ENCODE assay signal across 15 cellular contexts in the genomic region with DNA sequence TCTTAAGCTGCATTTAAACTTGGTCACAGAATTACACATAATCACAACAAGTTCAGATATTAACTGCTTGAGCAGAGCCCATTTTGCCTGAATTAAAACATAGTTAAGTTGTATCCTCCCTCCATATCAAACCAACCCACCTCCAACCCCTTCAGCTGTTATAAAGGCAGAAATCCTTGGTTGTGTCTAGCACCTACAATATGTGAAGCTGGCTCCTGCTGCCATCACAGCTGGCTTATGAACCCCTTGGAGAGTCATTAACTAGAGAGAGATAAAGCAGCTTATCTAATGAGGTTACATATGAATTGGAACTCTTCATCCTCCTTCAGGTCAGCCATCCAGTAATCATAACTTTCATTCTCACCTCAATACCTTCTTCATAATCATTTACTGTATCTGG.
DNase-seq lines count a peak whose midpoint lies in the region; ATAC-seq, FAIRE-seq and TF ChIP-seq lines count a peak whose summit lies in the region.
"Had no signal": no experiment of that assay in that cellular context is flagged by ENCODE, and none has a peak within 500 bp of the region (broad histone marks: within the 10 kb centered on the region; RNA-seq: fewer than 3 reads in every experiment).

No MANE protein-coding gene starts in this region.

- peak; percentile 92 for FAIRE-seq in D721Med (lab: Jason Lieb, UNC)
- FAIRE-seq in HTR-8/SVneo (lab: Jason Lieb, UNC): no peak
- FAIRE-seq: A204.1 had no signal

- no peaks in the 10 kb centered on the region for H3K36me3 Mint-ChIP-seq in glutamatergic neuron (ENCODE audit: unreplicated experiment)
- H3K36me3 Mint-ChIP-seq: CD8-positive, alpha-beta T cell had no signal

- no peaks in the 10 kb centered on the region for H3K27me3 Mint-ChIP-seq in glutamatergic neuron (ENCODE audit: unreplicated experiment)

- DNase-seq in D721Med (ENCODE audit: insufficient read length, low spot score): peak; percentile 19
- DNase-seq in NCI-H146 (lab: John Stamatoyannopoulos, UW): peak; percentile 71
- peak; percentile 87 for DNase-seq in NCI-H82 (lab: John Stamatoyannopoulos, UW)
- peak; percentile 24 for DNase-seq in glutamatergic neuron
- DNase-seq in NCI-H2029 (lab: John Stamatoyannopoulos, UW): no peak
- DNase-seq in HTR-8/SVneo (ENCODE audit: insufficient read length, low spot score): no peak
- DNase-seq: BE2C; CD8-positive, alpha-beta T cell; COR-L47; DMS53; GF-D8; GOT3; H9 had no signal

- TF ChIP-seq CTCF in D721Med (IDR thresholded peaks at IDR 0.05; ENCODE audit: insufficient read depth, missing control alignments): no peak
- TF ChIP-seq CTCF in glutamatergic neuron (IDR thresholded peaks at IDR 0.05; ENCODE audit: partially characterized antibody, unreplicated experiment): no peak

- H3K27ac Mint-ChIP-seq in glutamatergic neuron (ENCODE audit: unreplicated experiment): peak overlapping the region; percentile 46
- H3K27ac Mint-ChIP-seq: CD8-positive, alpha-beta T cell; H9 had no signal

- H3K4me1 Mint-ChIP-seq in glutamatergic neuron (ENCODE audit: low read depth, unreplicated experiment): peaks cover 10% of the 10 kb centered on the region
- H3K4me1 Mint-ChIP-seq: H9 had no signal

- peaks cover 2% of the 10 kb centered on the region for H3K9me3 Mint-ChIP-seq in glutamatergic neuron (ENCODE audit: unreplicated experiment)
- H3K9me3 Mint-ChIP-seq: CD8-positive, alpha-beta T cell; H9 had no signal

- H3K4me3 Mint-ChIP-seq in glutamatergic neuron (ENCODE audit: unreplicated experiment): no peak overlapping the region
- H3K4me3 Mint-ChIP-seq: CD8-positive, alpha-beta T cell; H9 had no signal

- no peak for ATAC-seq in GM21737 (IDR thresholded peaks at IDR 0.05; ENCODE audit: unreplicated experiment)
- ATAC-seq: CD8-positive, alpha-beta T cell had no signal

Comparison
In these comparisons a context has a peak if more than half of its experiments do, and no peak if none do; other contexts are left out.
1. DNase-seq: peak in D721Med (single experiment), NCI-H146 (single experiment), NCI-H82 (single experiment) and glutamatergic neuron (single experiment); none in NCI-H2029 (single experiment) and HTR-8/SVneo (single experiment).